In genomic region chr16:22092143-22092933, GRCh38 we compare ENCODE assay signal across 1 cellular context.
TF ChIP-seq lines count a peak whose summit lies in the region.

Gene VWA3A (plus strand): TSS chr16:22092541. CDS start chr16:22092638, 97 bp downstream.

TF ChIP-seq in HEK293, 187 proteins besides CTCF, POLR2A, EP300 and RAD21 (continued from another document):
- TF ChIP-seq PRDM6 (tag by site-specific recombination; IDR thresholded peaks at IDR 0.05) (no peak), SP2 (tag by site-specific recombination; IDR thresholded peaks at IDR 0.05) (no peak), TRIM28 (IDR thresholded peaks at IDR 0.05; ENCODE audit: borderline replicate concordance, low read length) (0 out of 2 replicates have a peak, but pooled peaks have one; percentile 55), ZNF292 (tag by site-specific recombination; IDR thresholded peaks at IDR 0.05; ENCODE audit: borderline replicate concordance, low read depth) (no peak), ZNF114 (tag by site-specific recombination; IDR thresholded peaks at IDR 0.05) (no peak), IKZF3 (tag by site-specific recombination; IDR thresholded peaks at IDR 0.05) (no peak), ZIC2 (tag by site-specific recombination; IDR thresholded peaks at IDR 0.05) (peak; percentile 70), SCRT2 (tag by site-specific recombination; IDR thresholded peaks at IDR 0.05) (no peak)
